8 cellular contexts compared by ENCODE assay signal in the genomic region with DNA sequence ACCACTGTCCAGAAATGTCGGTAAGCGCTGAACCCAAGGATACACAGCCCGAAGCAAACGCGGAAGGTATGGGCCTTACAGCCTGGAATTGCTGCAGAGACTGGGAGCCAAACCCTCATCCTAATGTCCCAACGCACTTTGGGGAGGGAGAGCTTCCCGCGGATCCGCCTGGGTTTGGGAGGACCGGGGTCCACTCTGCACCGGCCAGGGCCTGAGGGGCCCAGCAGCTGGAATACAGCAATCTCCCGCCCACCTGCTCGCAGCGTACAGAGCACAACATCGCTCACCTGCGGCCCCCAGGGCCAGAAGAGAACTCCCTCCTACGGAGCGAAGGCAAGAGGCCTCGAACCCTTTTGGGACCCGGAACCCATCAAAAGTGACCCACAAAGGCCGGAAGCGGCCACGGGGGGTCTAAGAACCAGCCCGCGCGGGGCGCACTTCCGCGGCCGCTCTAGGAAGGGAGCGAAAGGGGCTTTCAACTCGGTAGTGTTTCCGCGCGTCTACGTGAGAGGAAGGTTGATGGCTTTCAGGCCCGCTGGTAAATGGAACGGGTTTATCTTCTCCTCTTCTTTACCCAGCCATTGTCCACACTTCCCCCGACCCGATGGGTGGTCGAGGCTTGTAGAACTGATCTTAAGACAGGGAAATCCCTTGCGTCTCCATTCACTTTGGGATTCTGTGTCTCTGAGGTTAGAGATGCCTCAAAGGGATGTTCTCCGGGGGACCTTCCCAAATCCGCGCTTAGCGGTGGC. TPM values are rescaled to one million over a fixed set of nuclear protein-coding genes. Genes with fewer than 3 reads are reported as not detected.
DNase-seq lines count a peak whose midpoint lies in the region; ATAC-seq, FAIRE-seq and TF ChIP-seq lines count a peak whose summit lies in the region.

TSS of gene ZSCAN12 (minus strand) at position 378 of the 752 bp plus-strand sequence. CDS start 1,342 bp downstream, outside the sequence.

- peak within 1 kb of the TSS; percentile 85 for H3K4me2 ChIP-seq in keratinocyte (ENCODE audit: control insufficient read depth, extremely low read depth, insufficient read depth, low read depth, low read length)

- H3K27me3 Mint-ChIP-seq in central memory CD8-positive, alpha-beta T cell = peaks cover 29% of the 10 kb centered on the region

- in situ Hi-C loops in GM13977 (cut with MboI; ENCODE audit: low pct_unique_long_range_greater_than_20kb, low sequenced_read_pairs, unreplicated experiment) = no loop called here

- DNase-seq in GM13977 (ENCODE audit: low spot score) (peak; percentile 79), NCI-H2107 (lab: John Stamatoyannopoulos, UW) (peak; percentile 61), keratinocyte (ENCODE audit: low read depth, low spot score) (no peak), SKM-1 treated with dmso at 0.1 percent for 144 hours (lab: John Stamatoyannopoulos, UW; ENCODE audit: unreplicated experiment) (no peak)
- DNase-seq in activated CD4-positive, CD25-positive, alpha-beta regulatory T cell treated with anti-CD3 and anti-CD28 coated beads, Interleukin-2, amount 50 U/mL, for 16 hours (ENCODE audit: low read depth, low spot score) = peak; percentile 72
- peak; percentile 76 to 77 for DNase-seq in central memory CD8-positive, alpha-beta T cell (ENCODE audit: low spot score in 2 of 2)
- DNase-seq in stimulated activated CD4-positive, alpha-beta T cell treated with anti-CD3 and anti-CD28 coated beads, Interleukin-12 subunit alpha, Interleukin-12 subunit beta, amount 100 ng/mL, for 48 hours (ENCODE audit: low read depth in 2 of 3, low spot score in 1 of 3) = peak; percentile 74 to 80 (median 77)

- H3K9me3 Mint-ChIP-seq in central memory CD8-positive, alpha-beta T cell = no peaks in the 10 kb centered on the region

- H3K36me3 Mint-ChIP-seq in central memory CD8-positive, alpha-beta T cell (ENCODE audit: insufficient read depth) = peaks cover 7% of the 10 kb centered on the region

- peak within 1 kb of the TSS; percentile 83 for H3K27ac ChIP-seq in keratinocyte (ENCODE audit: control insufficient read depth, insufficient read depth, low read length)

- H3K4me1 Mint-ChIP-seq in central memory CD8-positive, alpha-beta T cell = peaks cover 46% of the 10 kb centered on the region

- dilution Hi-C loops in keratinocyte (cut with MboI; ENCODE audit: extremely low pct_ligation_motif_present, low sequenced_read_pairs) = no loop called here

- no peaks in the 10 kb centered on the region for H3K27me3 ChIP-seq in keratinocyte (ENCODE audit: control insufficient read depth, extremely low read depth, insufficient read depth, low read length)

- peak within 1 kb of the TSS; percentile 82 for H3K4me3 Mint-ChIP-seq in central memory CD8-positive, alpha-beta T cell

- H3K9me1 ChIP-seq in keratinocyte (ENCODE audit: control insufficient read depth, extremely low read depth, insufficient read depth, low read length) = no peaks in the 10 kb centered on the region

- H3K9me3 ChIP-seq in keratinocyte (ENCODE audit: control insufficient read depth, low read depth, low read length) = no peaks in the 10 kb centered on the region

- H3K4me1 ChIP-seq in keratinocyte (ENCODE audit: control insufficient read depth, extremely low read depth, insufficient read depth, low read length) = peaks cover 19% of the 10 kb centered on the region

- peak; percentile 87 for ATAC-seq in HG02884 (IDR thresholded peaks at IDR 0.05; ENCODE audit: unreplicated experiment)
- ATAC-seq in central memory CD8-positive, alpha-beta T cell (replicated peaks; ENCODE audit: extremely low read depth, poor library complexity, severe bottlenecking) = peak; percentile 94

- H2AFZ ChIP-seq in keratinocyte (ENCODE audit: control insufficient read depth, low read length) = peak within 1 kb of the TSS; percentile 99

- H3K9ac ChIP-seq in keratinocyte (ENCODE audit: control insufficient read depth, extremely low read depth, insufficient read depth, low read length) = peak within 1 kb of the TSS; percentile 89

- TF ChIP-seq CTCF in GM13977 (IDR thresholded peaks at IDR 0.05; ENCODE audit: extremely low read depth, insufficient read depth, missing control alignments) = peak; percentile 47
- peak; percentile 43 to 62 (median 54) for TF ChIP-seq CTCF in keratinocyte (optimal IDR thresholded peaks at IDR 0.05 in 1 of 3, IDR thresholded peaks at IDR 0.05 in 1 of 3, conservative IDR thresholded peaks at IDR 0.05 in 1 of 3; ENCODE audit: extremely low read depth in 1 of 3, insufficient read depth in 2 of 3, low read length in 3 of 3)

- H3K27ac Mint-ChIP-seq in central memory CD8-positive, alpha-beta T cell (ENCODE audit: low read depth) = peak within 1 kb of the TSS; percentile 91

- H3K36me3 ChIP-seq in keratinocyte (ENCODE audit: control insufficient read depth in 2 of 2, extremely low read depth in 1 of 2, insufficient read depth in 2 of 2, low read length in 2 of 2) = no peaks in the 10 kb centered on the region

- H3K79me2 ChIP-seq in keratinocyte (ENCODE audit: control insufficient read depth, insufficient read depth, low read length) = peaks cover 27% of the 10 kb centered on the region

- H3K4me3 ChIP-seq in keratinocyte (ENCODE audit: control insufficient read depth in 2 of 3, extremely low read depth in 1 of 3, insufficient read depth in 2 of 3, low read depth in 1 of 3, low read length in 3 of 3) = peak within 1 kb of the TSS; percentile 55 to 94 (median 90)

- no peaks in the 10 kb centered on the region for H4K20me1 ChIP-seq in keratinocyte (ENCODE audit: control insufficient read depth, extremely low read depth, insufficient read depth, low read length)

- FAIRE-seq in keratinocyte (lab: Jason Lieb, UNC) = no peak

RNA-seq across cellular contexts. Expression of gene ZSCAN12, which starts in this region (rescaled TPM):
- polyA plus RNA-seq in keratinocyte = 2.5 to 4.0 TPM (median 2.7 TPM) in 3 replicates
- 1.4 TPM for polyA plus RNA-seq in keratinocyte (2011; ENCODE audit: low read depth)
- polyA plus RNA-seq in keratinocyte (2011; cell fraction: cytosol; rRNA removed) = 0.99 and 2.0 TPM in 2 replicates
- polyA plus RNA-seq in keratinocyte (2011; cell fraction: nucleus; rRNA removed) = 3.5 and 4.0 TPM in 2 replicates
- polyA plus RNA-seq in keratinocyte (2012; ENCODE audit: low replicate concordance) = 1.6 and 1.7 TPM in 2 replicates
- 1.8 to 3.8 TPM (median 2.1 TPM) in 3 replicates for polyA minus RNA-seq in keratinocyte
- polyA minus RNA-seq in keratinocyte (2011; cell fraction: cytosol; rRNA and poly(A)+ RNA removed) = 2.5 TPM
- polyA minus RNA-seq in keratinocyte (2011; cell fraction: nucleus; rRNA and poly(A)+ RNA removed) = 2.3 and 4.6 TPM in 2 replicates

Comparison
In these comparisons a context has a peak if more than half of its experiments do, and no peak if none do; other contexts are left out.
1. DNase-seq: peak in GM13977 (single experiment), NCI-H2107 (single experiment), activated CD4-positive, CD25-positive, alpha-beta regulatory T cell treated with anti-CD3 and anti-CD28 coated beads, Interleukin-2, amount 50 U/mL, for 16 hours (single experiment), central memory CD8-positive, alpha-beta T cell (2 of 2) and stimulated activated CD4-positive, alpha-beta T cell treated with anti-CD3 and anti-CD28 coated beads, Interleukin-12 subunit alpha, Interleukin-12 subunit beta, amount 100 ng/mL, for 48 hours (3 of 3); none in keratinocyte (single experiment) and SKM-1 treated with dmso at 0.1 percent for 144 hours (single experiment).